ENCODE assay signal across 8 cellular contexts in genomic region chr17:3668279-3669084, GRCh38. TPM values are rescaled to one million over a fixed set of nuclear protein-coding genes. Genes with fewer than 3 reads are reported as not detected.
DNase-seq lines count a peak whose midpoint lies in the region; ATAC-seq and TF ChIP-seq lines count a peak whose summit lies in the region.

TSS of gene EMC6 (plus strand) at chr17:3668812. CDS start at chr17:3669147, 335 bp downstream.
A gene with protein sequence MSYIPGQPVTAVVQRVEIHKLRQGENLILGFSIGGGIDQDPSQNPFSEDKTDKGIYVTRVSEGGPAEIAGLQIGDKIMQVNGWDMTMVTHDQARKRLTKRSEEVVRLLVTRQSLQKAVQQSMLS (minus strand): TSS chr17:3668578. CDS start chr17:3668526, 52 bp downstream.

- DNase-seq in GM13976 (ENCODE audit: low spot score) (peak; percentile 100), NCI-H1694 (lab: John Stamatoyannopoulos, UW) (peak; percentile 95), amniotic stem cell (lab: John Stamatoyannopoulos, UW) (peak; percentile 96), left cardiac atrium (peak; percentile 99), posterior vena cava (ENCODE audit: low spot score) (peak; percentile 100), upper lobe of right lung (peak; percentile 100)

- peaks cover 29% of the 10 kb centered on the region for H3K4me1 ChIP-seq in upper lobe of right lung

- in situ Hi-C loops in GM13976 (cut with MboI; ENCODE audit: low sequenced_read_pairs, unreplicated experiment) = no loop called here

- peak within 1 kb of the TSS; percentile 96 for H3K4me3 Mint-ChIP-seq in T-helper 1 cell treated with Interleukin-12 subunit alpha and Interleukin-12 subunit beta and Interleukin-4 antibody, amounts not matched to agents 30 μg/mL and 1 μg/mL, for 36 hours

- H3K4me1 Mint-ChIP-seq in T-helper 1 cell treated with Interleukin-12 subunit alpha and Interleukin-12 subunit beta and Interleukin-4 antibody, amounts not matched to agents 30 μg/mL and 1 μg/mL, for 36 hours (ENCODE audit: low read depth) = peaks cover 23% of the 10 kb centered on the region

- no peaks in the 10 kb centered on the region for H3K9me3 Mint-ChIP-seq in T-helper 1 cell treated with Interleukin-12 subunit alpha and Interleukin-12 subunit beta and Interleukin-4 antibody, amounts not matched to agents 30 μg/mL and 1 μg/mL, for 36 hours

- peak within 1 kb of the TSS; percentile 88 for H3K4me3 ChIP-seq in upper lobe of right lung

- no peak for TF ChIP-seq CTCF in GM13976 (IDR thresholded peaks at IDR 0.05; ENCODE audit: borderline replicate concordance, control extremely low read depth, extremely low read depth, insufficient read depth, missing control alignments)
- TF ChIP-seq CTCF in upper lobe of right lung (IDR thresholded peaks at IDR 0.05) = no peak

- H3K36me3 ChIP-seq in upper lobe of right lung = peaks cover 22% of the 10 kb centered on the region

- H3K9me3 ChIP-seq in upper lobe of right lung = no peaks in the 10 kb centered on the region

- H3K27me3 ChIP-seq in upper lobe of right lung = no peaks in the 10 kb centered on the region

- peak within 1 kb of the TSS; percentile 91 for H3K27ac Mint-ChIP-seq in T-helper 1 cell treated with Interleukin-12 subunit alpha and Interleukin-12 subunit beta and Interleukin-4 antibody, amounts not matched to agents 30 μg/mL and 1 μg/mL, for 36 hours

- ATAC-seq in HG02870 (IDR thresholded peaks at IDR 0.05; ENCODE audit: unreplicated experiment) (peak; percentile 88), left cardiac atrium (peak; percentile 92 to 93), upper lobe of right lung (peak; percentile 94)

- intact Hi-C loops in left cardiac atrium (cut with DNase I) (no loop called here), posterior vena cava (cut with DNase I) (no loop called here), upper lobe of right lung (cut with DNase I) (no loop called here)

- peak within 1 kb of the TSS; percentile 95 for H3K27ac ChIP-seq in upper lobe of right lung

- peaks cover 12% of the 10 kb centered on the region for H3K36me3 Mint-ChIP-seq in T-helper 1 cell treated with Interleukin-12 subunit alpha and Interleukin-12 subunit beta and Interleukin-4 antibody, amounts not matched to agents 30 μg/mL and 1 μg/mL, for 36 hours (ENCODE audit: low read depth)

- no peaks in the 10 kb centered on the region for H3K27me3 Mint-ChIP-seq in T-helper 1 cell treated with Interleukin-12 subunit alpha and Interleukin-12 subunit beta and Interleukin-4 antibody, amounts not matched to agents 30 μg/mL and 1 μg/mL, for 36 hours (ENCODE audit: low read depth)

RNA-seq across cellular contexts. Expression of gene EMC6, which starts in this region (rescaled TPM):
- 10 to 100 TPM; 51.8 to 51.9 TPM for total RNA-seq in left cardiac atrium
- 10 to 100 TPM; 23.7 to 24.7 TPM for total RNA-seq in posterior vena cava
- total RNA-seq in upper lobe of right lung = 28.6 TPM

RNA-seq across cellular contexts. Expression of the second gene that starts in this region (rescaled TPM):
- total RNA-seq in left cardiac atrium (100 to 1,000 TPM; 116 to 142 TPM), posterior vena cava (100 to 1,000 TPM; 106 to 126 TPM), upper lobe of right lung (108 TPM)

Comparison
In these comparisons a context has a peak if more than half of its experiments do, and no peak if none do; other contexts are left out.
1. Peak in every context shown above with its lines: DNase-seq, ATAC-seq, H3K4me3 ChIP-seq and H3K27ac ChIP-seq.